8 cellular contexts compared by ENCODE assay signal in the genomic region with DNA sequence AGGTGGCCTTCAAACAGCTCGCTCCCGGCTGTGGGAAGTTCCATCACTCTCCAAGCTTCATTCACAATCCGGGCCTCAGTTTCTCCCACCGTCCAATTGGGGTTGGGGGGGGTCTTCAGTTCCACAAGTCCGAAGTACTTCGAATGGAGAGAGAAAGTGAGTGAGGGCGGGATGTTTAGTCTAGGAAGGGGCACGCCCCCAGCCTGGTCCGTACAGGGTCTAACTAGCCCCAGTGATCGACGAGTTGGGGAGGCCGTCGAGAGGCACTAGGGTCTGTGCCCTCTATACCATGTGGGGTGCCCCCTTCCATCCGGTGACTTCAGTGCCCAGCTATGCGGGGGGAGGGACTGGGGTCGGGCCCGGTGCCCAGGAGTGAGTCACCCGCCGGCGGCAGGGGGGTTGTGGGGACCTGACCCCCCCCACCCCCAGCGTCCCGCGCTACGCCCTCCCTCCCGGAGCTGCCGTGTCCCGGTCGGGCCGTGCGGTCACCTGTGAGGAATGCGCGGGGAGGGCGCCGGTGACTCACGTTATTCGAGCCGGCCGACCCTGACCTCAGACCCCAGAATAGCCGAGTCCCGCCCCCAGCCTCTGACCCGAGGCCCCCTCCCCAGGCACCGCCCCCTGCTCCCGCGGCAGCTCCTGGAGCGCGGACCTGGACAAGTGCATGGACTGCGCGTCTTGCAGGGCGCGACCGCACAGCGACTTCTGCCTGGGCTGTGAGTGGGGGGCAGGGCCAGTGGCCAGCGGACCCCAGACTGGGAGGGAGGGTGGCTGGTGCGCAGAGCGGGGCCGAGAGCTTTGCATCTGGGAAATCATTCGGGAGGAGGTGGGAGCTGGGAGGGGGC. TPM values are rescaled to one million over a fixed set of nuclear protein-coding genes. Genes with fewer than 3 reads are reported as not detected.
DNase-seq lines count a peak whose midpoint lies in the region; ATAC-seq, FAIRE-seq and TF ChIP-seq lines count a peak whose summit lies in the region.

No MANE protein-coding gene starts in this region.

- peak overlapping the region; percentile 96 for H3K4me3 ChIP-seq in H7 (ENCODE audit: insufficient read depth, low read depth, low read length)
- peak overlapping the region; percentile 51 to 78 for H3K4me3 ChIP-seq in uterus

- no peaks in the 10 kb centered on the region for H3K9me3 ChIP-seq in uterus

- TF ChIP-seq POLR2A in uterus (IDR thresholded peaks at IDR 0.05), result no peak

- peak overlapping the region; percentile 93 for H3K27ac Mint-ChIP-seq in activated naive CD4-positive, alpha-beta T cell treated with anti-CD3 and anti-CD28 coated beads, Interleukin-2, amount 50 U/mL, for 24 hours

- peaks cover 3% of the 10 kb centered on the region for H3K36me3 Mint-ChIP-seq in activated naive CD4-positive, alpha-beta T cell treated with anti-CD3 and anti-CD28 coated beads, Interleukin-2, amount 50 U/mL, for 24 hours

- H3K27me3 ChIP-seq in H7 (ENCODE audit: control insufficient read depth, insufficient read depth, low read length) (no peaks in the 10 kb centered on the region), uterus (peaks cover 9 to 12% of the 10 kb centered on the region in 2 donors)

- peaks cover 47% of the 10 kb centered on the region for H3K4me1 Mint-ChIP-seq in activated naive CD4-positive, alpha-beta T cell treated with anti-CD3 and anti-CD28 coated beads, Interleukin-2, amount 50 U/mL, for 24 hours

- TF ChIP-seq CTCF in uterus (IDR thresholded peaks at IDR 0.05), result no peak

- peaks cover 0 to 18% of the 10 kb centered on the region in 2 donors for H3K4me1 ChIP-seq in uterus

- peaks cover 2% of the 10 kb centered on the region for H3K27me3 Mint-ChIP-seq in activated naive CD4-positive, alpha-beta T cell treated with anti-CD3 and anti-CD28 coated beads, Interleukin-2, amount 50 U/mL, for 24 hours

- ATAC-seq in HG02798 (IDR thresholded peaks at IDR 0.05; ENCODE audit: poor library complexity, unreplicated experiment), result no peak

- intact Hi-C loops in uterus (cut with DNase I; ENCODE audit: low total_unique reads), result no loop called here

- no peaks in the 10 kb centered on the region for H3K9me3 Mint-ChIP-seq in activated naive CD4-positive, alpha-beta T cell treated with anti-CD3 and anti-CD28 coated beads, Interleukin-2, amount 50 U/mL, for 24 hours

- H3K36me3 ChIP-seq in H7 (replicated peaks; ENCODE audit: control insufficient read depth, insufficient read depth, low read length), result peaks cover 5% of the 10 kb centered on the region; the same call in 1 of the 2 replicates
- H3K36me3 ChIP-seq in uterus, result no peaks in the 10 kb centered on the region

- H3K27ac ChIP-seq in uterus, result peak overlapping the region; percentile 94 to 95

- DNase-seq in H7 (peak; percentile 94), RCC 7860 (ENCODE audit: low spot score) (peak; percentile 95), glomerular visceral epithelial cell (ENCODE audit: extremely low spot score) (peak; percentile 97), occipital lobe (lab: John Stamatoyannopoulos, UW) (peak; percentile 38), uterus (peak; percentile 88 to 89), MV-4-11 (lab: John Stamatoyannopoulos, UW) (no peak)

- peak overlapping the region; percentile 97 for H3K4me3 Mint-ChIP-seq in activated naive CD4-positive, alpha-beta T cell treated with anti-CD3 and anti-CD28 coated beads, Interleukin-2, amount 50 U/mL, for 24 hours

- FAIRE-seq in RCC 7860 (lab: Jason Lieb, UNC), result peak; percentile 71

RNA-seq across cellular contexts. Expression of gene TNFRSF12A, which starts 0.7 kb away (rescaled TPM):
- total RNA-seq in H7 (2014; rRNA removed; shearing (Covaris generic)), result 144 and 171 TPM in 2 replicates
- total RNA-seq in occipital lobe (2.0 TPM), uterus (10 to 100 TPM; 12.6 to 76.2 (median 24.0) TPM)

RNA-seq across cellular contexts. Expression of gene CLDN6, which starts 2.8 kb away (rescaled TPM):
- 426 and 528 TPM in 2 replicates for total RNA-seq in H7 (2014; rRNA removed; shearing (Covaris generic))
- total RNA-seq in occipital lobe (not detected), uterus (1 to 10 TPM in 1 of 4 donors, not detected in 3; 4.1 TPM)

RNA-seq across cellular contexts. Expression of gene HCFC1R1, which starts 2.9 kb away (rescaled TPM):
- 114 and 156 TPM in 2 replicates for total RNA-seq in H7 (2014; rRNA removed; shearing (Covaris generic))
- total RNA-seq in occipital lobe, result 15.1 TPM
- 10 to 100 TPM in 3 of 4 donors, 1 to 10 TPM in 1; 3.6 to 67.5 (median 25.4) TPM for total RNA-seq in uterus

RNA-seq across cellular contexts. Expression of gene THOC6, which starts 3.0 kb away (rescaled TPM):
- 69.1 and 81.4 TPM in 2 replicates for total RNA-seq in H7 (2014; rRNA removed; shearing (Covaris generic))
- total RNA-seq in occipital lobe (5.8 TPM), uterus (10 to 100 TPM in 3 of 4 donors, 1 to 10 TPM in 1; 3.8 to 29.0 (median 22.3) TPM)

RNA-seq across cellular contexts. Expression of gene CLDN9, which starts 8.1 kb away (rescaled TPM):
- total RNA-seq in H7 (2014; rRNA removed; shearing (Covaris generic)), result 0.21 and 0.48 TPM in 2 replicates
- not detected for total RNA-seq in occipital lobe
- total RNA-seq in uterus, result 1 to 10 TPM in 1 of 4 donors, under 1 TPM in 1, not detected in 2; 0.21 to 1.8 TPM

Comparison
In these comparisons a context has a peak if more than half of its experiments do, and no peak if none do; other contexts are left out.
1. RNA of gene CLDN6, which starts 2.8 kb away (total RNA-seq): 426 to 528 TPM in H7; 4.1 TPM in uterus and not detected in occipital lobe (single experiment); every median in the first group is over 10 times any median in the second.